Comparison of ENCODE assay signal across 3 cellular contexts in genomic region chr14:19002566-19002965, GRCh38. TPM values are rescaled to one million over a fixed set of nuclear protein-coding genes. Genes with fewer than 3 reads are reported as not detected.
"Had no signal": no experiment of that assay in that cellular context is flagged by ENCODE, and none has a peak within 500 bp of the region (broad histone marks: within the 10 kb centered on the region; RNA-seq: fewer than 3 reads in every experiment).

No MANE protein-coding gene starts in this region.

RNA-seq across cellular contexts. Expression of gene POTEM, which starts 35.3 kb away (rescaled TPM):
- total RNA-seq: LHCN-M2, M059J, MCF 10A had no signal
